Comparison of ENCODE assay signal across 12 cellular contexts in genomic region chr6:75750925-75751324, GRCh38. TPM values are rescaled to one million over a fixed set of nuclear protein-coding genes. Genes with fewer than 3 reads are reported as not detected.
DNase-seq lines count a peak whose midpoint lies in the region; FAIRE-seq and TF ChIP-seq lines count a peak whose summit lies in the region.
"Had no signal": no experiment of that assay in that cellular context is flagged by ENCODE, and none has a peak within 500 bp of the region (broad histone marks: within the 10 kb centered on the region; RNA-seq: fewer than 3 reads in every experiment).

No MANE protein-coding gene starts in this region.

- TF ChIP-seq CTCF in VCaP (conservative IDR thresholded peaks at IDR 0.05), result no peak
- no peak for TF ChIP-seq CTCF in osteoblast (IDR thresholded peaks at IDR 0.05; ENCODE audit: extremely low read depth, low read depth, low read length)
- no peak for TF ChIP-seq CTCF in GM10248 (IDR thresholded peaks at IDR 0.05; ENCODE audit: control extremely low read depth, extremely low read depth, low read depth, missing control alignments)

- no peaks in the 10 kb centered on the region for H4K20me1 ChIP-seq in osteoblast (ENCODE audit: insufficient read depth, low read length)

- peak overlapping the region; percentile 46 for H2AFZ ChIP-seq in osteoblast (ENCODE audit: low read length)

- peaks cover 51% of the 10 kb centered on the region for H3K79me2 ChIP-seq in osteoblast (ENCODE audit: insufficient read depth, low read length)

- H3K4me1 ChIP-seq in osteoblast (ENCODE audit: insufficient read depth, low read length), result peaks cover 32% of the 10 kb centered on the region

- CTCF ChIA-PET in GM10248 (lab: Yijun Ruan, JAX), result interaction anchor here (1.0 to 1.2 kb wide), 2 partner anchors 11 to 13 kb away, joined by 3 read pairs; no protein-coding TSS in a partner anchor

- H3K36me3 ChIP-seq in osteoblast (ENCODE audit: insufficient read depth, low read length), result no peaks in the 10 kb centered on the region

- H3K4me3 ChIP-seq in GM08714 (ENCODE audit: low read length) (peak overlapping the region; percentile 97; the same call in 1 of the 2 replicates), osteoblast (ENCODE audit: insufficient read depth, low read length) (peak overlapping the region; percentile 43)

- FAIRE-seq in urothelium cell line (lab: Jason Lieb, UNC), result no peak

- DNase-seq in glomerular visceral epithelial cell (ENCODE audit: extremely low spot score), result peak; percentile 37
- no peak for DNase-seq in osteoblast (ENCODE audit: insufficient read length, low spot score, missing footprints)
- no peak for DNase-seq in urothelium cell line (ENCODE audit: low spot score)
- no peak for DNase-seq in NCI-H345 (lab: John Stamatoyannopoulos, UW)
- no peak for DNase-seq in GM10248 (ENCODE audit: extremely low spot score)
- no peak for DNase-seq in retina
- DNase-seq: head of caudate nucleus, mesendoderm, right cardiac atrium, RPMI8226 had no signal

- POLR2A ChIA-PET in GM10248 (lab: Yijun Ruan, JAX), result no interaction called here

- no peaks in the 10 kb centered on the region for H3K9me3 ChIP-seq in osteoblast (ENCODE audit: low read depth, low read length)

- H3K4me2 ChIP-seq in osteoblast (ENCODE audit: insufficient read depth, low read length), result peak overlapping the region; percentile 85

- H3K27ac ChIP-seq in VCaP (peak overlapping the region; percentile 98), osteoblast (ENCODE audit: low read depth, low read length) (peak overlapping the region; percentile 40)

- peaks cover 3% of the 10 kb centered on the region for H3K27me3 ChIP-seq in osteoblast (ENCODE audit: insufficient read depth, low read length)

RNA-seq across cellular contexts. Expression of gene MYO6, which starts 1.9 kb away (rescaled TPM):
- total RNA-seq in osteoblast, result 15.2 and 16.8 TPM in 2 replicates
